1 cellular context compared by ENCODE assay signal in the genomic region with DNA sequence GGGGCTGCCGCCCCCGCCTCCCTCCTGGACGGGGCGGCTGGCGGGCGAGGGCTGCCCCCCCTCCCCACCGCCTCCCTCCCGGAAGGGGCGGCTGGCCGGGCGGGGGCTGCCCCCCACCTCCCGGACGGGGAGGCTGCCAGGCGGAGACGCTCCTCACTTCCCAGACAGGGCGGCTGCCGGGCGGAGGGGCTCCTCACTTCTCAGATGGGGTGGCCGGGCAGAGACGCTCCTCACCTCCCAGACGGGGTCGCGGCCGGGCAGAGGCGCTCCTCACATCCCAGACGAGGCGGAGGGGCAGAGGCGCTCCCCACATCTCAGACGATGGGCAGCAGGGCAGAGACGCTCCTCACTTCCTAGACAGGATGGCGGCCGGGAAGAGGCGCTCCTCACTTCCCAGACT.
DNase-seq lines count a peak whose midpoint lies in the region; ATAC-seq lines count a peak whose summit lies in the region.
"Not testable (repeated sequence)": the region's sequence is repeated elsewhere in the genome, so short reads cannot be mapped to it uniquely, and the experiment has no call there.

No MANE protein-coding gene starts in this region.

- not testable (repeated sequence) for H3K27ac Mint-ChIP-seq in stimulated activated naive CD8-positive, alpha-beta T cell treated with anti-CD3 and anti-CD28 coated beads, Interleukin-15, amount 100 ng/mL, for 72 hours

- not testable (repeated sequence) for H3K4me1 Mint-ChIP-seq in stimulated activated naive CD8-positive, alpha-beta T cell treated with anti-CD3 and anti-CD28 coated beads, Interleukin-15, amount 100 ng/mL, for 72 hours

- H3K9me3 Mint-ChIP-seq in stimulated activated naive CD8-positive, alpha-beta T cell treated with anti-CD3 and anti-CD28 coated beads, Interleukin-15, amount 100 ng/mL, for 72 hours, result not testable (repeated sequence)

- ATAC-seq in stimulated activated naive CD8-positive, alpha-beta T cell treated with anti-CD3 and anti-CD28 coated beads, Interleukin-15, amount 100 ng/mL, for 72 hours, result peak; percentile 58

- not testable (repeated sequence) for H3K27me3 Mint-ChIP-seq in stimulated activated naive CD8-positive, alpha-beta T cell treated with anti-CD3 and anti-CD28 coated beads, Interleukin-15, amount 100 ng/mL, for 72 hours

- not testable (repeated sequence) for DNase-seq in stimulated activated naive CD8-positive, alpha-beta T cell treated with anti-CD3 and anti-CD28 coated beads, Interleukin-15, amount 100 ng/mL, for 72 hours

- not testable (repeated sequence) for H3K4me3 Mint-ChIP-seq in stimulated activated naive CD8-positive, alpha-beta T cell treated with anti-CD3 and anti-CD28 coated beads, Interleukin-15, amount 100 ng/mL, for 72 hours
